In genomic region chr7:137878333-137878961, GRCh38 we compare ENCODE assay signal across 10 cellular contexts. TPM values are rescaled to one million over a fixed set of nuclear protein-coding genes. Genes with fewer than 3 reads are reported as not detected.
DNase-seq lines count a peak whose midpoint lies in the region; ATAC-seq and TF ChIP-seq lines count a peak whose summit lies in the region.
"Had no signal": no experiment of that assay in that cellular context is flagged by ENCODE, and none has a peak within 500 bp of the region (broad histone marks: within the 10 kb centered on the region; RNA-seq: fewer than 3 reads in every experiment).

No MANE protein-coding gene starts in this region.

- H2AFZ ChIP-seq in neural progenitor cell (replicated peaks): no peak overlapping the region
- H2AFZ ChIP-seq in MM.1S (ENCODE audit: low read length): no peak overlapping the region

- intact Hi-C loops in breast epithelium (cut with DNase I; ENCODE audit: low total_unique reads) (no loop called here), MCF 10A (cut with micrococcal nuclease) (no loop called here), aorta (cut with DNase I) (no loop called here)

- no peak for DNase-seq in breast epithelium (ENCODE audit: low spot score in 2 of 2)
- DNase-seq in MCF 10A (ENCODE audit: unreplicated experiment): no peak
- peak; percentile 86 for DNase-seq in fibroblast of the aortic adventitia (ENCODE audit: low read depth)
- no peak for DNase-seq in neural progenitor cell (ENCODE audit: low spot score)
- peak; percentile 81 to 91 for DNase-seq in aorta
- no peak for DNase-seq in MM.1S
- no peak for DNase-seq in stimulated activated CD4-positive, alpha-beta T cell treated with anti-CD3 and anti-CD28 coated beads, Interleukin-15, amount 100 ng/mL, for 24 hours
- DNase-seq: NCI-H1694 treated with DMSO at 0.1 percent for 48 hours, SJCRH30 had no signal

- H3K36me3 Mint-ChIP-seq in MCF 10A (ENCODE audit: insufficient read depth, unreplicated experiment) (peaks cover 57% of the 10 kb centered on the region), neural progenitor cell (peaks cover 74% of the 10 kb centered on the region)

- H3K27ac Mint-ChIP-seq in MCF 10A (ENCODE audit: low read depth, unreplicated experiment): no peak overlapping the region
- H3K27ac Mint-ChIP-seq in neural progenitor cell: peak overlapping the region; percentile 58

- H3K36me3 ChIP-seq in breast epithelium (peaks cover 15% of the 10 kb centered on the region), neural progenitor cell (peaks cover 5% of the 10 kb centered on the region), aorta (ENCODE audit: control insufficient read depth in 1 of 2, insufficient read depth in 2 of 2, low read length in 1 of 2) (peaks cover 0 to 4% of the 10 kb centered on the region in 2 donors), MM.1S (replicated peaks; ENCODE audit: insufficient read depth, low read length) (peaks cover 12% of the 10 kb centered on the region; the same call in 1 of the 2 replicates)

- H3K27ac ChIP-seq in breast epithelium (peak overlapping the region; percentile 66 to 85), neural progenitor cell (peak overlapping the region; percentile 8), aorta (ENCODE audit: low read depth in 1 of 2, low read length in 2 of 2) (peak overlapping the region in 1 of 2 donors; percentile 35), MM.1S (ENCODE audit: low read length) (no peak overlapping the region)
- H3K27ac ChIP-seq: SJCRH30 had no signal

- H3K9ac ChIP-seq in neural progenitor cell (no peak overlapping the region), MM.1S (ENCODE audit: low read length) (no peak overlapping the region)

- H3K4me2 ChIP-seq in neural progenitor cell (peak overlapping the region; percentile 19), MM.1S (ENCODE audit: low read depth, low read length) (no peak overlapping the region)

- no TSS peak for BruUV-seq in MCF 10A (replicated peaks; lab: Mats Ljungman, UMichigan)

- CTCF ChIA-PET in MCF 10A (lab: Yijun Ruan, JAX): interaction anchor here (9.0 kb wide), 1 partner anchor 223 kb away, joined by 53 read pairs; no protein-coding TSS in a partner anchor

- TF ChIP-seq CTCF in breast epithelium (IDR thresholded peaks at IDR 0.05) (no peak), MCF 10A (IDR thresholded peaks at IDR 0.05; ENCODE audit: unreplicated experiment) (no peak), fibroblast of the aortic adventitia (IDR thresholded peaks at IDR 0.05; ENCODE audit: insufficient read depth, low read length) (no peak), neural progenitor cell (IDR thresholded peaks at IDR 0.05) (no peak), MM.1S (IDR thresholded peaks at IDR 0.05; ENCODE audit: low read length) (no peak)

- H3K9me3 ChIP-seq in breast epithelium (peaks cover 6 to 9% of the 10 kb centered on the region in 2 donors), neural progenitor cell (ENCODE audit: low read depth) (no peaks in the 10 kb centered on the region), aorta (ENCODE audit: control insufficient read depth, low read length) (no peaks in the 10 kb centered on the region), MM.1S (replicated peaks; ENCODE audit: insufficient read depth, low read length) (no peaks in the 10 kb centered on the region)
- H3K9me3 ChIP-seq: SJCRH30 had no signal

- H3K27me3 Mint-ChIP-seq in MCF 10A (ENCODE audit: insufficient read depth, unreplicated experiment) (no peaks in the 10 kb centered on the region), neural progenitor cell (ENCODE audit: insufficient read depth, low read depth) (peaks cover 11% of the 10 kb centered on the region)

- ATAC-seq in aorta (ENCODE audit: low FRiP score) (peak; percentile 80), GM19324 (IDR thresholded peaks at IDR 0.05; ENCODE audit: low FRiP score, unreplicated experiment) (no peak)

- H3K79me2 ChIP-seq in neural progenitor cell (ENCODE audit: low read depth) (no peaks in the 10 kb centered on the region), MM.1S (ENCODE audit: low read length) (no peaks in the 10 kb centered on the region)

- H3K4me1 ChIP-seq in breast epithelium (no peaks in the 10 kb centered on the region), neural progenitor cell (peaks cover 38% of the 10 kb centered on the region), aorta (ENCODE audit: control insufficient read depth in 1 of 2, insufficient read depth in 2 of 2, low read length in 2 of 2) (peaks cover 6 to 20% of the 10 kb centered on the region in 2 donors), MM.1S (ENCODE audit: low read length) (no peaks in the 10 kb centered on the region)
- H3K4me1 ChIP-seq: SJCRH30 had no signal

- no peaks in the 10 kb centered on the region for H4K20me1 ChIP-seq in neural progenitor cell (ENCODE audit: low read depth)
- H4K20me1 ChIP-seq in MM.1S (ENCODE audit: insufficient read depth, low read length): no peaks in the 10 kb centered on the region

- H3K4me3 Mint-ChIP-seq in MCF 10A (ENCODE audit: unreplicated experiment): no peak overlapping the region
- H3K4me3 Mint-ChIP-seq in neural progenitor cell: peak overlapping the region; percentile 27

- H3K27me3 ChIP-seq in breast epithelium (no peaks in the 10 kb centered on the region), neural progenitor cell (no peaks in the 10 kb centered on the region), aorta (ENCODE audit: control insufficient read depth in 1 of 2, insufficient read depth in 2 of 2, low read length in 1 of 2) (no peaks in the 10 kb centered on the region), MM.1S (replicated peaks; ENCODE audit: insufficient read depth, low read length) (no peaks in the 10 kb centered on the region)
- H3K27me3 ChIP-seq: SJCRH30 had no signal

- H3K9me3 Mint-ChIP-seq in MCF 10A (ENCODE audit: unreplicated experiment) (no peaks in the 10 kb centered on the region), neural progenitor cell (peaks cover 7% of the 10 kb centered on the region)

- POLR2A ChIA-PET in MCF 10A (lab: Yijun Ruan, JAX): no interaction called here

- H3K9me2 ChIP-seq in MM.1S (replicated peaks; ENCODE audit: insufficient read depth, low read length): no peaks in the 10 kb centered on the region

- TF ChIP-seq POLR2A in breast epithelium (IDR thresholded peaks at IDR 0.05): no peak

- H3K4me1 Mint-ChIP-seq in MCF 10A (ENCODE audit: insufficient read depth, unreplicated experiment) (peaks cover 31% of the 10 kb centered on the region), neural progenitor cell (peaks cover 69% of the 10 kb centered on the region)

- H3F3A ChIP-seq in neural progenitor cell (ENCODE audit: low read depth) (peaks cover 46% of the 10 kb centered on the region), MM.1S (ENCODE audit: insufficient read depth, low read length) (no peaks in the 10 kb centered on the region)

- H3K4me3 ChIP-seq in breast epithelium (peak overlapping the region in 1 of 3 donors; percentile 7), fibroblast of the aortic adventitia (ENCODE audit: low read depth, low read length) (no peak overlapping the region), neural progenitor cell (no peak overlapping the region), aorta (ENCODE audit: low read length in 2 of 2) (no peak overlapping the region), MM.1S (ENCODE audit: low read length) (no peak overlapping the region)
- H3K4me3 ChIP-seq: SJCRH30 had no signal

- WGBS in aorta, 2 donors: 22 to 27% methylated on average over 8 of the region's 8 CpGs

RNA-seq across cellular contexts. Expression of gene DGKI, which starts 31.7 kb away (rescaled TPM):
- total RNA-seq in breast epithelium: 1 to 10 TPM; 2.7 to 4.1 (median 2.9) TPM
- 1.4 and 1.7 TPM in 2 replicates for total RNA-seq in MCF 10A (2022)
- total RNA-seq in fibroblast of the aortic adventitia (ENCODE audit: low replicate concordance): 2.0 and 4.7 TPM in 2 replicates
- 3.4 and 5.5 TPM in 2 replicates for total RNA-seq in neural progenitor cell (ENCODE audit: low replicate concordance)
- 10 to 100 TPM in 1 of 2 donors, 1 to 10 TPM in 1; 6.8 to 11.3 TPM for total RNA-seq in aorta
- 1 to 10 TPM; 1.1 to 3.6 TPM for polyA plus RNA-seq in aorta
- total RNA-seq: SJCRH30 had no signal

Comparison
In these comparisons a context has a peak if more than half of its experiments do, and no peak if none do; other contexts are left out.
1. DNase-seq: peak in fibroblast of the aortic adventitia (single experiment) and aorta (2 of 2); none in breast epithelium (0 of 2), MCF 10A (single experiment), neural progenitor cell (single experiment), MM.1S (single experiment) and stimulated activated CD4-positive, alpha-beta T cell treated with anti-CD3 and anti-CD28 coated beads, Interleukin-15, amount 100 ng/mL, for 24 hours (single experiment).